ENCODE assay signal across 1 cellular context in the genomic region with DNA sequence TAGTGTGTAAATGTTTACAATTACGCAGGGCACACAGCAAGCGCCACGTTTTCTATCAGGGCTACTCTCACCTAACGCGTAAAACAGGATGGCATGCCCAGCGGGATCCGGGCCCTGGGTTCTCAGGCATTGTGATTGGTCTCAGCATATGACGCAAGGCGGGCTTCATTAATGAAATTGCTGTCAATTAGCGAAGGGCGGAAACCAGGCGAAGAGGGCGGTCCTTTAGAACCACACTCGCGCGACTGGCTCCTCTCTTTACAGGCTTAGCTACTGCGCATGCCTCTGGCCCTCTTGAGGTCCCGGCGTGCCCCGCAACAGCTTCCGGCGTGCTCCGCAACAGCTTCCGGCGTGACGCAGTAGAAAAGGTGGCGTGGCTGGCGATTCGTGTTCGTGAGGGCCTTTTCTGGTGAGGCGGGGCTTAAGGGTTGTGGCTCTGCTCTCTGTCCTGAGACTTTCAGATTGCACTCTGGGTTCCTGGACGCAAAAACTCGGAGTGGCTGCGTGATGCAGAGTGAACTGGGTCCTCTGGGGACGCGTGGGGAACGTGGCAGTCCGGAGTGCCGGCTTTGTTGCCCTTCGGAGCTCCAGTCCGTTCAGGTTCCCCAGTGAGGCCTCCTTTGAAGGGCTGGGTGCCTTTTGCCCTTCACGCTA.
A peak's percentile ranks its signal among the peaks of the same experiment; 100 is the strongest.
TF ChIP-seq lines count a peak whose summit lies in the region.

No MANE protein-coding gene starts in this region.

TF ChIP-seq in K562, 482 proteins besides CTCF, POLR2A, EP300 and RAD21:
- TF ChIP-seq ZNF143 (CRISPR knock-in tag; IDR thresholded peaks at IDR 0.05) (no peak), CEBPG (CRISPR knock-in tag; IDR thresholded peaks at IDR 0.05) (0 out of 2 replicates have a peak, but pooled peaks have one; percentile 10), CEBPG (tag; conservative IDR thresholded peaks at IDR 0.05 in 1 of 2, IDR thresholded peaks at IDR 0.05 in 1 of 2) (no peak)
